ENCODE assay signal across 12 cellular contexts in the genomic region with DNA sequence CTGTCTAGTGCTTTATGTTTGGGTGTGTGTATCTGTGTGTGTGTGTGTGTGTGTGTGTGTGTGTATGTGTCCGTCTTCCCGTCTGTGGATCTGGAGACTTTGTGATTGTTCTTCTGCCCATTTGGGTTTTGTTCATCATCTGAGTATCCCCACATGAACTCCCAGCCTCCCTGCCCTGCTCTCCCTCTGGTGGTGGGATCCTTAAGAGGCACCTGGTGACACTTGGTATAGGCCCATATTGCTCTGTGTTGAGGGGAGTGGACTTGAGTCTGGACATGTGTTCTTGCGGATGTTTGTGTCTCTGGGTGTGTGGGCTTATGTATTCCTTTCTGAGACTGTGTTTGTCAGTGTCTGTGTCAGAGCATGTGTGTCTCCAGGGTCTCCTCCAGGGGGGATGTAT. TPM values are rescaled to one million over a fixed set of nuclear protein-coding genes. Genes with fewer than 3 reads are reported as not detected.
A peak's percentile ranks its signal among the peaks of the same experiment; 100 is the strongest.
DNase-seq lines count a peak whose midpoint lies in the region; ATAC-seq, FAIRE-seq and TF ChIP-seq lines count a peak whose summit lies in the region.
"Had no signal": no experiment of that assay in that cellular context is flagged by ENCODE, and none has a peak within 500 bp of the region (broad histone marks: within the 10 kb centered on the region; RNA-seq: fewer than 3 reads in every experiment).

No MANE protein-coding gene starts in this region.

- no peaks in the 10 kb centered on the region for H3K27me3 Mint-ChIP-seq in type B pancreatic cell

- no peak overlapping the region for H3K14ac ChIP-seq in H1 (ENCODE audit: insufficient read length)

- ATAC-seq in PC-3 (peak; percentile 68; the same call in 1 of the 2 replicates), GM19452 (IDR thresholded peaks at IDR 0.05; ENCODE audit: unreplicated experiment) (no peak)

- no TSS peak for BruUV-seq in PC-3 (replicated peaks; lab: Mats Ljungman, UMichigan)

- peaks cover 3% of the 10 kb centered on the region for H3K4me1 Mint-ChIP-seq in type B pancreatic cell (ENCODE audit: unreplicated experiment)

- H3K9me3 ChIP-seq in cardiac muscle cell (ENCODE audit: low read depth) (no peaks in the 10 kb centered on the region), right atrium auricular region (no peaks in the 10 kb centered on the region), PC-3 (ENCODE audit: low read length) (no peaks in the 10 kb centered on the region), H1 (ENCODE audit: insufficient read depth in 2 of 2, low read depth in 1 of 2, low read length in 1 of 2) (no peaks in the 10 kb centered on the region)
- H3K9me3 ChIP-seq: BLaER1 treated with 17β-estradiol and CSF1 and Interleukin-3, amounts not matched to agents 10 nM and 100 nM; prostate gland had no signal

- no peak overlapping the region for H3K9ac ChIP-seq in PC-3 (ENCODE audit: low read length)
- H3K9ac ChIP-seq in H1 (replicated peaks in 1 of 4; ENCODE audit: extremely low read depth in 1 of 4, low read depth in 3 of 4, low read length in 3 of 4): no peak overlapping the region
- H3K9ac ChIP-seq: BLaER1 treated with 17β-estradiol and CSF1 and Interleukin-3, amounts not matched to agents 10 nM and 100 nM had no signal

- H3K36me3 ChIP-seq in cardiac muscle cell (peaks cover 51% of the 10 kb centered on the region), right atrium auricular region (peaks cover 94% of the 10 kb centered on the region), PC-3 (ENCODE audit: low read depth, low read length) (peaks cover 69% of the 10 kb centered on the region), H1 (ENCODE audit: control insufficient read depth in 2 of 4, insufficient read depth in 4 of 4, low read length in 3 of 4) (peaks cover 37 to 74% (median 58%) of the 10 kb centered on the region in 4 experiments)

- no peak overlapping the region for H2BK15ac ChIP-seq in H1 (ENCODE audit: low read length)

- no peak overlapping the region; the same call in 1 of the 2 replicates for H2BK20ac ChIP-seq in H1 (ENCODE audit: low read length)

- H4K5ac ChIP-seq in H1 (ENCODE audit: insufficient read length, low read depth, low read length): no peak overlapping the region

- no peak overlapping the region for H2BK120ac ChIP-seq in H1 (replicated peaks; ENCODE audit: low read depth, low read length)

- no peak overlapping the region for H2BK12ac ChIP-seq in H1 (ENCODE audit: low read depth, low read length)

- POLR2A ChIA-PET in PC-3 (lab: Charles Lee; ENCODE audit: unreplicated experiment): no interaction called here
- POLR2A ChIA-PET in H1 (lab: Charles Lee; ENCODE audit: partially characterized antibody): interaction anchor here (1.0 to 2.5 kb wide), 5 partner anchors 8 to 135 kb away, joined by 3 to 8 read pairs (median 4); a partner anchor contains a TSS

- peak in 1 of 2 donors; percentile 35 for DNase-seq in cardiac muscle cell (ENCODE audit: low read depth in 1 of 2, low spot score in 1 of 2)
- no peak for DNase-seq in right atrium auricular region (ENCODE audit: low spot score)
- peak; percentile 41 for DNase-seq in PC-3
- no peak for DNase-seq in H1 (ENCODE audit: low read depth in 1 of 2, low spot score in 2 of 2)
- DNase-seq in type B pancreatic cell (ENCODE audit: extremely low spot score, unreplicated experiment): no peak
- no peak for DNase-seq in stimulated activated CD4-positive, alpha-beta T cell treated with anti-CD3 and anti-CD28 coated beads, Interleukin-2, amount 100 ng/mL, for 24 hours
- no peak for DNase-seq in posterior vena cava (ENCODE audit: low spot score)
- DNase-seq: immature natural killer cell, NCI-H2081 treated with DMSO at 0.1 percent for 48 hours had no signal

- H3K79me2 ChIP-seq in PC-3 (ENCODE audit: low read length) (no peaks in the 10 kb centered on the region), H1 (ENCODE audit: control insufficient read depth in 1 of 2, insufficient read depth in 2 of 2, low read length in 2 of 2) (no peaks in the 10 kb centered on the region)

- H3F3A ChIP-seq in PC-3 (ENCODE audit: low read length, unreplicated experiment): no peaks in the 10 kb centered on the region

- no peak for FAIRE-seq in H1 (lab: Jason Lieb, UNC)

- no peak overlapping the region for H3K27ac Mint-ChIP-seq in type B pancreatic cell

- H4K8ac ChIP-seq in H1 (ENCODE audit: extremely low read depth, insufficient read depth, low read length): no peak overlapping the region

- H3K79me1 ChIP-seq in H1 (ENCODE audit: low read depth, low read length): peaks cover 9% of the 10 kb centered on the region

- peaks cover 18% of the 10 kb centered on the region for H3K36me3 Mint-ChIP-seq in type B pancreatic cell

- TF ChIP-seq CTCF in cardiac muscle cell (IDR thresholded peaks at IDR 0.05; ENCODE audit: low read depth, low read length) (peak; percentile 49), right atrium auricular region (IDR thresholded peaks at IDR 0.05) (no peak), PC-3 (conservative IDR thresholded peaks at IDR 0.05; ENCODE audit: low read depth, low read length) (peak; percentile 65), H1 (IDR thresholded peaks at IDR 0.05; ENCODE audit: control extremely low read depth in 1 of 3, insufficient read depth in 1 of 3, low read depth in 1 of 3, low read length in 3 of 3) (peak; percentile 59 to 67 (median 67)), type B pancreatic cell (conservative IDR thresholded peaks at IDR 0.05) (peak; percentile 56)

- peak; percentile 58 to 67 for TF ChIP-seq RAD21 in H1 (IDR thresholded peaks at IDR 0.05 in 1 of 2, conservative IDR thresholded peaks at IDR 0.05 in 1 of 2; ENCODE audit: low read depth in 2 of 2, low read length in 2 of 2)

- no peak overlapping the region for H3K56ac ChIP-seq in H1 (replicated peaks; ENCODE audit: insufficient read length, low read depth, low read length)

- no peak overlapping the region for H3K18ac ChIP-seq in H1 (ENCODE audit: extremely low read depth, low read length)

- H3K4ac ChIP-seq in H1 (replicated peaks; ENCODE audit: insufficient read length, low read depth, low read length): no peak overlapping the region

- H3K4me3 ChIP-seq in cardiac muscle cell: no peak overlapping the region
- no peak overlapping the region for H3K4me3 ChIP-seq in right atrium auricular region
- no peak overlapping the region for H3K4me3 ChIP-seq in PC-3 (ENCODE audit: low read length)
- H3K4me3 ChIP-seq in H1 (ENCODE audit: extremely low read depth in 1 of 4, insufficient read depth in 2 of 4, low read depth in 3 of 4, low read length in 4 of 4): no peak overlapping the region
- H3K4me3 ChIP-seq: BLaER1 treated with 17β-estradiol and CSF1 and Interleukin-3, amounts not matched to agents 10 nM and 100 nM; prostate gland had no signal

- no peaks in the 10 kb centered on the region for H3K27me3 ChIP-seq in cardiac muscle cell
- no peaks in the 10 kb centered on the region for H3K27me3 ChIP-seq in right atrium auricular region
- no peaks in the 10 kb centered on the region for H3K27me3 ChIP-seq in PC-3 (ENCODE audit: low read length)
- H3K27me3 ChIP-seq in H1 (replicated peaks in 1 of 4; ENCODE audit: control insufficient read depth in 3 of 4, extremely low read depth in 1 of 4, insufficient read depth in 3 of 4, low read length in 3 of 4): no peaks in the 10 kb centered on the region
- H3K27me3 ChIP-seq: BLaER1 treated with 17β-estradiol and CSF1 and Interleukin-3, amounts not matched to agents 10 nM and 100 nM had no signal

- CTCF ChIA-PET in PC-3 (lab: Charles Lee): no interaction called here
- CTCF ChIA-PET in H1 (lab: Charles Lee; ENCODE audit: partially characterized antibody): interaction anchor here (0.7 to 11.1 kb wide), 17 partner anchors 11 to 132 kb away, joined by 3 to 163 read pairs (median 5); a partner anchor contains a TSS

- no peak for TF ChIP-seq POLR2A in H1 (IDR thresholded peaks at IDR 0.05; ENCODE audit: control extremely low read depth in 1 of 2, low read depth in 2 of 2, low read length in 2 of 2)

- H2AFZ ChIP-seq in PC-3 (ENCODE audit: low read length) (no peak overlapping the region), H1 (ENCODE audit: low read length) (no peak overlapping the region)

- H3K23me2 ChIP-seq in H1 (ENCODE audit: low read depth, low read length): no peaks in the 10 kb centered on the region; the same call in 1 of the 2 replicates

- no peak overlapping the region for H2AK5ac ChIP-seq in H1 (ENCODE audit: low read depth, low read length)

- intact Hi-C loops in PC-3 (cut with micrococcal nuclease): loop anchor here (1.0 kb wide), 1 partner anchor 64 kb away; no protein-coding TSS in a partner anchor
- intact Hi-C loops in posterior vena cava (cut with DNase I): no loop called here

- H3K4me2 ChIP-seq in PC-3 (ENCODE audit: low read length) (no peak overlapping the region), H1 (ENCODE audit: insufficient read depth in 1 of 2, low read depth in 2 of 2, low read length in 2 of 2) (no peak overlapping the region)
- H3K4me2 ChIP-seq: BLaER1 treated with 17β-estradiol and CSF1 and Interleukin-3, amounts not matched to agents 10 nM and 100 nM had no signal

- no peak overlapping the region for H4K91ac ChIP-seq in H1 (replicated peaks; ENCODE audit: insufficient read length, low read length)

- TF ChIP-seq EP300 in H1 (IDR thresholded peaks at IDR 0.05; ENCODE audit: borderline replicate concordance in 1 of 2, low read depth in 2 of 2, low read length in 2 of 2): no peak

- H2BK5ac ChIP-seq in H1 (ENCODE audit: low read depth, low read length): no peak overlapping the region

- H3K9me3 Mint-ChIP-seq in type B pancreatic cell: no peaks in the 10 kb centered on the region

- H3K27ac ChIP-seq in cardiac muscle cell (no peak overlapping the region), right atrium auricular region (no peak overlapping the region), PC-3 (ENCODE audit: low read length) (no peak overlapping the region), H1 (ENCODE audit: low read depth, low read length) (no peak overlapping the region)
- H3K27ac ChIP-seq: BLaER1 treated with 17β-estradiol and CSF1 and Interleukin-3, amounts not matched to agents 10 nM and 100 nM; prostate gland had no signal

- H3K4me1 ChIP-seq in cardiac muscle cell (ENCODE audit: low read depth): no peaks in the 10 kb centered on the region
- H3K4me1 ChIP-seq in right atrium auricular region: peaks cover 0 to 20% of the 10 kb centered on the region in 2 donors
- H3K4me1 ChIP-seq in PC-3 (ENCODE audit: insufficient read depth, low read length): no peaks in the 10 kb centered on the region
- peaks cover 0 to 10% (median 7%) of the 10 kb centered on the region in 4 experiments; a peak in 6 of 7 replicates for H3K4me1 ChIP-seq in H1 (replicated peaks in 1 of 4; ENCODE audit: control insufficient read depth in 3 of 4, insufficient read depth in 4 of 4, low read length in 3 of 4)
- H3K4me1 ChIP-seq: prostate gland had no signal

- no peak overlapping the region for H3K4me3 Mint-ChIP-seq in type B pancreatic cell
- H3K4me3 Mint-ChIP-seq: immature natural killer cell had no signal

- H4K20me1 ChIP-seq in PC-3 (ENCODE audit: low read length) (no peaks in the 10 kb centered on the region), H1 (replicated peaks in 1 of 2; ENCODE audit: control insufficient read depth in 1 of 2, insufficient read depth in 2 of 2, low read length in 2 of 2) (peaks cover 8 to 10% of the 10 kb centered on the region in 2 experiments)

- 94% methylated on average over 3 of the region's 3 CpGs; no CpG with 5 or more reads in 1 of the 2 experiments for WGBS in H1 (ENCODE audit: extremely low coverage in 1 of 2, insufficient coverage in 1 of 2, insufficient read length in 1 of 2, insufficient replicate concordance in 2 of 2, low coverage in 1 of 2, low lambda C conversion rate in 2 of 2, missing lambda C conversion rate in 1 of 2), 2 experiments

- H3K9me2 ChIP-seq in PC-3 (replicated peaks; ENCODE audit: low read length): no peaks in the 10 kb centered on the region

- no peak overlapping the region for H3K23ac ChIP-seq in H1 (ENCODE audit: insufficient read length)

RNA-seq across cellular contexts. Expression of a gene that starts 15.3 kb away (rescaled TPM):
- total RNA-seq in cardiac muscle cell: 73.5 and 74.2 TPM in 2 replicates
- polyA plus RNA-seq in cardiac muscle cell: 34.7 and 41.0 TPM in 2 replicates
- 1 to 10 TPM in 1 of 2 donors, under 1 TPM in 1; 0.90 to 1.7 TPM for total RNA-seq in right atrium auricular region
- total RNA-seq in PC-3 (2014; rRNA removed): 1.2 and 1.4 TPM in 2 replicates
- total RNA-seq in H1 (2021; fragmentation: NEBNext Ultra II Directional; extraction: Animal tissue kit (Norgen Biotek cat#: 25700)): 78.0 and 80.1 TPM in 2 replicates
- 54.6 and 75.9 TPM in 2 replicates for polyA plus RNA-seq in H1 (2011; rRNA removed)
- polyA plus RNA-seq in H1 (2011; cell fraction: cytosol; rRNA removed): 67.2 TPM
- 110 TPM for polyA plus RNA-seq in H1 (2011; cell fraction: nucleus; rRNA removed)
- polyA plus RNA-seq in H1 (2012, experiment 1 of 2): 55.1 to 84.2 TPM (median 78.1 TPM) in 4 replicates
- polyA plus RNA-seq in H1 (2012, experiment 2 of 2): 64.1 TPM
- 47.1 TPM for polyA plus RNA-seq in H1 (2013, experiment 1 of 2)
- 41.5 TPM for polyA plus RNA-seq in H1 (2013, experiment 2 of 2)
- polyA minus RNA-seq in H1 (2011; rRNA and poly(A)+ RNA removed): 54.5 and 69.3 TPM in 2 replicates
- polyA minus RNA-seq in H1 (2011; cell fraction: cytosol; rRNA and poly(A)+ RNA removed): 50.3 TPM
- polyA minus RNA-seq in H1 (2011; cell fraction: nucleus; rRNA and poly(A)+ RNA removed): 42.1 TPM
- 8.1 and 38.1 TPM in 2 replicates for total RNA-seq in type B pancreatic cell (ENCODE audit: low replicate concordance)
- total RNA-seq in posterior vena cava: 1 to 10 TPM in 1 of 2 donors, under 1 TPM in 1; 0.95 to 2.7 TPM
- polyA plus RNA-seq: immature natural killer cell had no signal

RNA-seq across cellular contexts. Expression of a gene that starts 37.1 kb away (rescaled TPM):
- 56.7 and 82.7 TPM in 2 replicates for total RNA-seq in cardiac muscle cell
- 59.1 and 60.9 TPM in 2 replicates for polyA plus RNA-seq in cardiac muscle cell
- 10 to 100 TPM; 15.4 to 25.5 TPM for total RNA-seq in right atrium auricular region
- total RNA-seq in PC-3 (2014; rRNA removed): 20.9 and 26.7 TPM in 2 replicates
- 31.1 and 34.1 TPM in 2 replicates for total RNA-seq in H1 (2021; fragmentation: NEBNext Ultra II Directional; extraction: Animal tissue kit (Norgen Biotek cat#: 25700))
- polyA plus RNA-seq in H1 (2011; rRNA removed): 20.0 and 23.7 TPM in 2 replicates
- 27.8 TPM for polyA plus RNA-seq in H1 (2011; cell fraction: cytosol; rRNA removed)
- 43.0 TPM for polyA plus RNA-seq in H1 (2011; cell fraction: nucleus; rRNA removed)
- 24.6 to 30.7 TPM (median 25.7 TPM) in 4 replicates for polyA plus RNA-seq in H1 (2012, experiment 1 of 2)
- polyA plus RNA-seq in H1 (2012, experiment 2 of 2): 18.0 TPM
- polyA plus RNA-seq in H1 (2013, experiment 1 of 2): 14.5 TPM
- polyA plus RNA-seq in H1 (2013, experiment 2 of 2): 13.6 TPM
- polyA minus RNA-seq in H1 (2011; rRNA and poly(A)+ RNA removed): 20.8 and 23.4 TPM in 2 replicates
- 10.6 TPM for polyA minus RNA-seq in H1 (2011; cell fraction: cytosol; rRNA and poly(A)+ RNA removed)
- 20.5 TPM for polyA minus RNA-seq in H1 (2011; cell fraction: nucleus; rRNA and poly(A)+ RNA removed)
- 33.8 and 51.2 TPM in 2 replicates for total RNA-seq in type B pancreatic cell (ENCODE audit: low replicate concordance)
- 10 to 100 TPM; 10.3 to 11.3 TPM for total RNA-seq in posterior vena cava

Comparison
In these comparisons a context has a peak if more than half of its experiments do, and no peak if none do; other contexts are left out.
1. CTCF ChIP-seq: peak in cardiac muscle cell (single experiment), PC-3 (single experiment), H1 (3 of 3) and type B pancreatic cell (single experiment); none in right atrium auricular region (0 of 2).